In genomic region chr2:46914578-46915230, GRCh38 we compare ENCODE assay signal across 1 cellular context.
TF ChIP-seq lines count a peak whose summit lies in the region.

No MANE protein-coding gene starts in this region.

TF ChIP-seq in K562, 482 proteins besides CTCF, POLR2A, EP300 and RAD21 (continued from another document):
- TF ChIP-seq IFI16 (CRISPR knock-in tag; IDR thresholded peaks at IDR 0.05) (no peak), ZNF263 (CRISPR knock-in tag; IDR thresholded peaks at IDR 0.05; ENCODE audit: borderline replicate concordance) (peak; percentile 12; the same call in 1 of the 2 replicates), MAFG (tag; conservative IDR thresholded peaks at IDR 0.05) (no peak), CC2D1A (IDR thresholded peaks at IDR 0.05) (no peak), ZNF512 (tag; IDR thresholded peaks at IDR 0.05) (no peak)
